ENCODE assay signal across 17 cellular contexts in genomic region chr1:2159124-2159523, GRCh38.
"Had no signal": no experiment of that assay in that cellular context is flagged by ENCODE, and none has a peak within 500 bp of the region (broad histone marks: within the 10 kb centered on the region; RNA-seq: fewer than 3 reads in every experiment).

No MANE protein-coding gene starts in this region.

- H2AFZ ChIP-seq: parathyroid adenoma had no signal

- H3K9me3 ChIP-seq: gastroesophageal sphincter, lower lobe of right lung, psoas muscle, testis, transverse colon had no signal

- H3K27ac ChIP-seq: esophagus squamous epithelium, gastroesophageal sphincter, left lung, lower lobe of right lung, parathyroid adenoma, psoas muscle, testis, transverse colon had no signal

- H3K4me3 ChIP-seq: esophagus squamous epithelium, gastroesophageal sphincter, left lung, lower lobe of right lung, psoas muscle, spleen, testis, transverse colon had no signal

- H3K79me2 ChIP-seq: parathyroid adenoma had no signal

- DNase-seq: esophagus squamous epithelium; foreskin fibroblast; glutamatergic neuron; islet precursor cell; left lung; lower lobe of right lung; natural killer cell; psoas muscle; spleen; stimulated activated CD4-positive, alpha-beta T cell treated with anti-CD3 and anti-CD28 coated beads, Interleukin-2, amount 100 ng/mL, for 24 hours; stimulated activated CD4-positive, alpha-beta T cell treated with anti-CD3 and anti-CD28 coated beads, Interleukin-4, amount 100 ng/mL, for 4 hours; stimulated activated naive B cell treated with anti-CD40 and anti-IgM and Interleukin-4, amounts not matched to agents 10 μg/mL and 1 μg/mL and 100 μg/mL, for 72 hours; stimulated activated naive CD8-positive, alpha-beta T cell treated with anti-CD3 and anti-CD28 coated beads, Interleukin-15, amount 100 ng/mL, for 72 hours; testis; transverse colon had no signal

- H3K36me3 ChIP-seq: gastroesophageal sphincter, transverse colon had no signal

- H3K4me1 ChIP-seq: esophagus squamous epithelium, gastroesophageal sphincter, lower lobe of right lung, parathyroid adenoma, psoas muscle, testis, transverse colon had no signal

- H3K27me3 ChIP-seq: esophagus squamous epithelium, gastroesophageal sphincter, left lung, spleen, testis, transverse colon had no signal
